ENCODE assay signal across 22 cellular contexts in the genomic region with DNA sequence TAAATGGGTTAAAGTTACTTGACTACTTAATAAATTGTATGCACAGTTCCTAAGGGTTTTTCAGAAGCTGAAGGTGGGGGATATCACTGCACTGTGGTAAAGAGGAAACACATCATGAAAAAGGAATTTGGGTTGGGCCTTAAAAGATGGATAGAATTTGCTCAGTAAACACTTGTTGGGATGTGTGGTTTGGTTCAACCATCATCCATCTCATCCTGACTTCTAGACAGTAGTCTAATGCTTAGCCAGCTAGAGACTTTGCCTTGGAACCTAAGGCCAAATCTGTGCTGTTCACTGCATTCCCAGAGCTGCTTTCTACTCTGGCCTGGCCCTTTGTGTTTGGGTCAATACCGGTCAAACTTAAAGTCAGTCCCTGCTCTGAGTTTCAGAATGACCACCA. TPM values are rescaled to one million over a fixed set of nuclear protein-coding genes. Genes with fewer than 3 reads are reported as not detected.
DNase-seq lines count a peak whose midpoint lies in the region; ATAC-seq and TF ChIP-seq lines count a peak whose summit lies in the region.
"Had no signal": no experiment of that assay in that cellular context is flagged by ENCODE, and none has a peak within 500 bp of the region (broad histone marks: within the 10 kb centered on the region; RNA-seq: fewer than 3 reads in every experiment).

No MANE protein-coding gene starts in this region.

- POLR2A ChIA-PET in RWPE1 (lab: Yijun Ruan, JAX; ENCODE audit: low non-redundant PET) = no interaction called here

- H3K27ac Mint-ChIP-seq in T-helper 2 cell treated with Interferon-gamma antibody and Interleukin-4, amounts not matched to agents 5 μg/mL and 100 μg/mL, for 36 hours = no peak overlapping the region

- DNase-seq in activated CD8-positive, alpha-beta memory T cell treated with anti-CD3 and anti-CD28 coated beads for 24 hours = peak; percentile 24
- DNase-seq in activated CD8-positive, alpha-beta memory T cell treated with anti-CD3 and anti-CD28 coated beads, Interleukin-2, amount 50 U/mL, for 4 hours = no peak
- DNase-seq in RWPE1 (ENCODE audit: low spot score) = peak; percentile 19
- peak; percentile 44 for DNase-seq in kidney tubule cell (ENCODE audit: low spot score)
- DNase-seq in upper lobe of right lung = no peak
- DNase-seq in T-helper 2 cell treated with Interferon-gamma antibody and Interleukin-4, amounts not matched to agents 5 μg/mL and 100 μg/mL, for 36 hours (ENCODE audit: low spot score) = no peak
- DNase-seq: 8988T; activated CD4-positive, alpha-beta T cell treated with anti-CD3 and anti-CD28 coated beads for 4 hours; effector CD4-positive, alpha-beta T cell; Kasumi-1; NCI-H1417; NK-92 treated with Interleukin-12 subunit alpha and Interleukin-12 subunit beta, amount 100 ng/mL, for 24 hours; SIG-M5; spleen; stimulated activated naive CD4-positive, alpha-beta T cell had no signal

- no peaks in the 10 kb centered on the region for H3K9me3 Mint-ChIP-seq in T-helper 2 cell treated with Interferon-gamma antibody and Interleukin-4, amounts not matched to agents 5 μg/mL and 100 μg/mL, for 36 hours
- H3K9me3 Mint-ChIP-seq: central memory CD8-positive, alpha-beta T cell had no signal

- H3K27me3 ChIP-seq in upper lobe of right lung = no peaks in the 10 kb centered on the region
- H3K27me3 ChIP-seq: hepatocyte, spleen, tibial nerve had no signal

- intact Hi-C loops in upper lobe of right lung (cut with DNase I) = no loop called here

- H3K9me3 ChIP-seq in upper lobe of right lung = no peaks in the 10 kb centered on the region
- H3K9me3 ChIP-seq: prostate gland, spleen, tibial nerve had no signal

- no peak overlapping the region for H3K27ac ChIP-seq in RWPE1
- no peak overlapping the region for H3K27ac ChIP-seq in upper lobe of right lung
- H3K27ac ChIP-seq: hepatocyte, prostate gland, spleen, tibial nerve had no signal

- no peak overlapping the region for H3K4me3 Mint-ChIP-seq in T-helper 2 cell treated with Interferon-gamma antibody and Interleukin-4, amounts not matched to agents 5 μg/mL and 100 μg/mL, for 36 hours
- H3K4me3 Mint-ChIP-seq: central memory CD8-positive, alpha-beta T cell had no signal

- no peak overlapping the region for H3K4me3 ChIP-seq in upper lobe of right lung
- H3K4me3 ChIP-seq: hepatocyte, prostate gland, spleen, tibial nerve had no signal

- no peaks in the 10 kb centered on the region for H3K4me1 Mint-ChIP-seq in T-helper 2 cell treated with Interferon-gamma antibody and Interleukin-4, amounts not matched to agents 5 μg/mL and 100 μg/mL, for 36 hours (ENCODE audit: low read depth)

- ATAC-seq in upper lobe of right lung (peak; percentile 68), GM18870 (IDR thresholded peaks at IDR 0.05; ENCODE audit: unreplicated experiment) (no peak), HG03139 (IDR thresholded peaks at IDR 0.05; ENCODE audit: unreplicated experiment) (no peak)

- no peaks in the 10 kb centered on the region for H3K36me3 ChIP-seq in upper lobe of right lung
- H3K36me3 ChIP-seq: prostate gland, tibial nerve had no signal

- H3K4me1 ChIP-seq in upper lobe of right lung = no peaks in the 10 kb centered on the region
- H3K4me1 ChIP-seq: prostate gland, spleen, tibial nerve had no signal

- CTCF ChIA-PET in RWPE1 (lab: Yijun Ruan, JAX) = no interaction called here

- TF ChIP-seq CTCF in RWPE1 (conservative IDR thresholded peaks at IDR 0.05; ENCODE audit: low read depth) = no peak
- TF ChIP-seq CTCF in upper lobe of right lung (IDR thresholded peaks at IDR 0.05) = no peak

- H3K27me3 Mint-ChIP-seq in T-helper 2 cell treated with Interferon-gamma antibody and Interleukin-4, amounts not matched to agents 5 μg/mL and 100 μg/mL, for 36 hours (ENCODE audit: low read depth) = peaks cover 4% of the 10 kb centered on the region
- H3K27me3 Mint-ChIP-seq: central memory CD8-positive, alpha-beta T cell had no signal

- no peaks in the 10 kb centered on the region for H3K36me3 Mint-ChIP-seq in T-helper 2 cell treated with Interferon-gamma antibody and Interleukin-4, amounts not matched to agents 5 μg/mL and 100 μg/mL, for 36 hours (ENCODE audit: low read depth)

RNA-seq across cellular contexts. Expression of gene LY9, which starts 30.6 kb away (rescaled TPM):
- 3.3 TPM for total RNA-seq in upper lobe of right lung
- total RNA-seq: hepatocyte had no signal

RNA-seq across cellular contexts. Expression of gene CD244, which starts 36.1 kb away (rescaled TPM):
- total RNA-seq in upper lobe of right lung = 3.0 TPM

RNA-seq across cellular contexts. Expression of gene ITLN1, which starts 58.4 kb away (rescaled TPM):
- total RNA-seq in upper lobe of right lung = 295 TPM
- total RNA-seq: T-helper 2 cell treated with Interferon-gamma antibody and Interleukin-4, amounts not matched to agents 100 ng/mL and 5 ng/mL, for 36 hours had no signal

Comparison
In these comparisons a context has a peak if more than half of its experiments do, and no peak if none do; other contexts are left out.
1. DNase-seq: peak in activated CD8-positive, alpha-beta memory T cell treated with anti-CD3 and anti-CD28 coated beads for 24 hours (single experiment), RWPE1 (single experiment) and kidney tubule cell (single experiment); none in activated CD8-positive, alpha-beta memory T cell treated with anti-CD3 and anti-CD28 coated beads, Interleukin-2, amount 50 U/mL, for 4 hours (single experiment), upper lobe of right lung (single experiment) and T-helper 2 cell treated with Interferon-gamma antibody and Interleukin-4, amounts not matched to agents 5 μg/mL and 100 μg/mL, for 36 hours (single experiment).